ENCODE assay signal across 8 cellular contexts in the genomic region with DNA sequence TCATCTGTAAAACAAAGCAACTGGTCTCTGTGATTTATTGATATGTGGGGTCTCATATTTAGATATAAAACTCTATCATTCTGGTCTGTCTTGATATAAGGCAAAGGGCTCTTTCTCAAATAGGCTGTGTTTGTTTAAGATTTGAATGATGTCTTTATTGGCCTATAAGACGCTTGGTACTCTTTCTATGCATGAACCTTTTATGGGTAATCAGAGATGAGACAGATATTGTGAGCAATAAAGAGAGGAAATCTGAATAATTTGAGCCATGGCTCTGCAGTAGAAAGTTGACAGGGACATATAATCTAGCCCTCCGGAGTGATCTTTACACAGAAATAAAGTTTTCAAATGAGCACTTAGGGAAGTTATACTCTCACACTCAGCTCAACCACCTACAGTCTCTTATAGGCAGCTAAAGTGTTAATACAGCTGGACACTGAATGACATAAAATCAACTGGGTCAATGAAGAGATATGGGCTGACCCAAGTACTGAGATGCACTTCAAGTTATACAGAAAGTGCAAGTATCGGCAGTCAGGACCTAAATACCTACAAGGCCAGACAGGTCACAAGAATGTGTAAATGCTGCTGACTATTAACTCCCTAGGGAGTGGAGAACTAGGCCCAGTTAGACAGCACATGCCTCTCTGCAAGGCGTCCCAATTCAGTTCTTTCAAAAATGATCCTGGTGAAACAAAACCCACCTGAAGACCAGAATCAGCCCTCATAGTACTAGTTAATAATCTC.
A peak's percentile ranks its signal among the peaks of the same experiment; 100 is the strongest.
DNase-seq lines count a peak whose midpoint lies in the region; TF ChIP-seq lines count a peak whose summit lies in the region.

No MANE protein-coding gene starts in this region.

- H3K27me3 Mint-ChIP-seq in activated T-cell treated with anti-CD3 and anti-CD28 coated beads, Interleukin-2, amount 50 U/mL, for 24 hours = peaks cover 11% of the 10 kb centered on the region

- TF ChIP-seq CTCF in VCaP (conservative IDR thresholded peaks at IDR 0.05) (no peak), tibial nerve (IDR thresholded peaks at IDR 0.05) (no peak), GM10266 (IDR thresholded peaks at IDR 0.05; ENCODE audit: control insufficient read depth, insufficient read depth, low read depth, missing control alignments) (no peak)

- H3K4me3 ChIP-seq in tibial nerve = no peak overlapping the region

- H3K27ac ChIP-seq in VCaP (peak overlapping the region; percentile 53), tibial nerve (peak overlapping the region in 3 of 4 donors; percentile 21 to 79 (median 78))

- no peaks in the 10 kb centered on the region for H3K9me3 ChIP-seq in tibial nerve

- peaks cover 60% of the 10 kb centered on the region for H3K4me1 Mint-ChIP-seq in activated T-cell treated with anti-CD3 and anti-CD28 coated beads, Interleukin-2, amount 50 U/mL, for 24 hours (ENCODE audit: low read depth)

- H3K27ac Mint-ChIP-seq in activated T-cell treated with anti-CD3 and anti-CD28 coated beads, Interleukin-2, amount 50 U/mL, for 24 hours = peak overlapping the region; percentile 91

- H3K27me3 ChIP-seq in tibial nerve = no peaks in the 10 kb centered on the region

- no peaks in the 10 kb centered on the region for H3K36me3 Mint-ChIP-seq in activated T-cell treated with anti-CD3 and anti-CD28 coated beads, Interleukin-2, amount 50 U/mL, for 24 hours (ENCODE audit: low read depth)

- no peak for TF ChIP-seq EP300 in tibial nerve (IDR thresholded peaks at IDR 0.05)

- no peaks in the 10 kb centered on the region for H3K36me3 ChIP-seq in tibial nerve

- H3K9me3 Mint-ChIP-seq in activated T-cell treated with anti-CD3 and anti-CD28 coated beads, Interleukin-2, amount 50 U/mL, for 24 hours = no peaks in the 10 kb centered on the region

- WGBS in tibial nerve, 2 donors = 51 to 59% methylated on average over 4 of the region's 4 CpGs

- peak overlapping the region; percentile 39 for H3K4me3 Mint-ChIP-seq in activated T-cell treated with anti-CD3 and anti-CD28 coated beads, Interleukin-2, amount 50 U/mL, for 24 hours

- H3K4me1 ChIP-seq in tibial nerve = peaks cover 0 to 43% (median 13%) of the 10 kb centered on the region in 4 donors

- no peak for TF ChIP-seq POLR2A in tibial nerve (IDR thresholded peaks at IDR 0.05)

- no peak for DNase-seq in activated T-cell treated with anti-CD3 and anti-CD28 coated beads, Interleukin-2, amount 50 U/mL, for 24 hours
- DNase-seq in activated T-cell treated with anti-CD3 and anti-CD28 coated beads for 4 hours (no peak), iPS-NIHi11 (ENCODE audit: low spot score) (peak; percentile 35), tibial nerve (ENCODE audit: low spot score in 2 of 2) (no peak), GM10266 (ENCODE audit: extremely low spot score) (no peak)
- no peak for DNase-seq in effector CD8-positive, alpha-beta T cell (lab: John Stamatoyannopoulos, UW)
- no peak for DNase-seq in activated CD4-positive, CD25-positive, alpha-beta regulatory T cell (lab: John Stamatoyannopoulos, UW)
